1 cellular context compared by ENCODE assay signal in genomic region chr4:185437809-185438208, GRCh38.
TF ChIP-seq lines count a peak whose summit lies in the region.

No MANE protein-coding gene starts in this region.

TF ChIP-seq in endothelial cell of umbilical vein, 7 proteins besides CTCF, POLR2A, EP300 and RAD21:
- TF ChIP-seq MAX (IDR thresholded peaks at IDR 0.05; ENCODE audit: insufficient read depth, insufficient read length), result no peak
- peak; percentile 8 for TF ChIP-seq FOS (IDR thresholded peaks at IDR 0.05; ENCODE audit: borderline replicate concordance, insufficient read depth, low read length)
